In genomic region chr4:183659919-183660318, GRCh38 we compare ENCODE assay signal across 8 cellular contexts.
DNase-seq lines count a peak whose midpoint lies in the region; ATAC-seq and TF ChIP-seq lines count a peak whose summit lies in the region.

No MANE protein-coding gene starts in this region.

- H3K36me3 ChIP-seq in OCI-LY1 (ENCODE audit: insufficient read depth, low read length): peaks cover 17% of the 10 kb centered on the region; the same call in 1 of the 2 replicates
- H3K36me3 ChIP-seq in parathyroid adenoma (ENCODE audit: control insufficient read depth, insufficient read depth, low read length): no peaks in the 10 kb centered on the region

- no peak for ATAC-seq in HG03025 (IDR thresholded peaks at IDR 0.05; ENCODE audit: low FRiP score, unreplicated experiment)

- peak overlapping the region; percentile 80 for H3K9ac ChIP-seq in OCI-LY1 (ENCODE audit: low read length)
- H3K9ac ChIP-seq in parathyroid adenoma: no peak overlapping the region

- H3K27me3 ChIP-seq in OCI-LY1 (ENCODE audit: insufficient read depth, low read length) (no peaks in the 10 kb centered on the region), parathyroid adenoma (ENCODE audit: control insufficient read depth, insufficient read depth, low read length) (no peaks in the 10 kb centered on the region)

- H3K27ac ChIP-seq in OCI-LY1 (ENCODE audit: low read depth, low read length, poor library complexity, severe bottlenecking) (peak overlapping the region; percentile 60), epithelial cell of prostate (peak overlapping the region; percentile 72), parathyroid adenoma (peak overlapping the region; percentile 53)

- H3K4me3 ChIP-seq in GM12864 (ENCODE audit: low read depth, low read length) (peak overlapping the region; percentile 97), OCI-LY1 (ENCODE audit: low read depth, low read length, poor library complexity, severe bottlenecking) (peak overlapping the region; percentile 81), parathyroid adenoma (ENCODE audit: low read depth, low read length) (peak overlapping the region; percentile 71)

- no peaks in the 10 kb centered on the region for H4K20me1 ChIP-seq in OCI-LY1 (ENCODE audit: insufficient read depth, low read length)

- H2AFZ ChIP-seq in OCI-LY1 (ENCODE audit: low read length) (no peak overlapping the region), parathyroid adenoma (peak overlapping the region; percentile 89)

- H3K9me2 ChIP-seq in OCI-LY1 (ENCODE audit: low read depth, low read length): no peaks in the 10 kb centered on the region

- H3F3A ChIP-seq in OCI-LY1 (ENCODE audit: insufficient read depth, low read length): no peaks in the 10 kb centered on the region

- DNase-seq in GM12864 (ENCODE audit: low read depth): no peak
- no peak for DNase-seq in epithelial cell of prostate (ENCODE audit: low read depth, low spot score)
- no peak for DNase-seq in activated gamma-delta T cell treated with Interleukin-2 at 50 U/mL for 16 hours
- no peak for DNase-seq in D341Med (ENCODE audit: low spot score)
- no peak for DNase-seq in NAMALWA (ENCODE audit: low spot score)

- H3K9me3 ChIP-seq in OCI-LY1 (ENCODE audit: low read length) (no peaks in the 10 kb centered on the region), parathyroid adenoma (ENCODE audit: control insufficient read depth, low read length) (no peaks in the 10 kb centered on the region)

- TF ChIP-seq CTCF in GM12864 (IDR thresholded peaks at IDR 0.05; ENCODE audit: low read depth, low read length, missing control alignments) (no peak), OCI-LY1 (IDR thresholded peaks at IDR 0.05; ENCODE audit: low read length) (no peak), parathyroid adenoma (IDR thresholded peaks at IDR 0.05) (no peak)

- H3K79me2 ChIP-seq in OCI-LY1 (ENCODE audit: insufficient read depth, low read length) (peaks cover 32% of the 10 kb centered on the region), parathyroid adenoma (no peaks in the 10 kb centered on the region)

- H3K4me1 ChIP-seq in OCI-LY1 (ENCODE audit: insufficient read depth, low read length, severe bottlenecking): peaks cover 25% of the 10 kb centered on the region
- H3K4me1 ChIP-seq in parathyroid adenoma: no peaks in the 10 kb centered on the region

- H3K4me2 ChIP-seq in OCI-LY1 (ENCODE audit: low read length) (peak overlapping the region; percentile 94), parathyroid adenoma (ENCODE audit: low read length) (peak overlapping the region; percentile 60)
